In the genomic region with DNA sequence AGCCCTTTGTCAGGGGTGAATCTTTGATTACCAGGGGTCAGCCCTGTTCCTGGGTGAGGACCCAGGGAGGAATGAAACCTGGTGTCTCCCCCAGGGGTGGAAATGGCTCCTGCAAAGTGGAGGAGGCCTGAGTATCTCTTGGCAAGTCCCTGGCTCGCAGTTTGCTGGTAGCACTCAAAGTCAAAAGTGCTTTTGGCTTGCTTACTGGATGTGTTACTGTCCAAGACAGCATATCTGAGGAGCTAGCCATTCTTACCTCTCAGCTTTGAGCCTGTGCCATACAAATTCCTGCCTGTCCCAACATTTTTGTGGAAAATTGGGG, we compare ENCODE assay signal across 9 cellular contexts. TPM values are rescaled to one million over a fixed set of nuclear protein-coding genes. Genes with fewer than 3 reads are reported as not detected.
A peak's percentile ranks its signal among the peaks of the same experiment; 100 is the strongest.
DNase-seq lines count a peak whose midpoint lies in the region; ATAC-seq and TF ChIP-seq lines count a peak whose summit lies in the region.
"Had no signal": no experiment of that assay in that cellular context is flagged by ENCODE, and none has a peak within 500 bp of the region (broad histone marks: within the 10 kb centered on the region; RNA-seq: fewer than 3 reads in every experiment).

No MANE protein-coding gene starts in this region.

- no peaks in the 10 kb centered on the region for H3K36me3 ChIP-seq in upper lobe of left lung

- WGBS in upper lobe of left lung, 2 donors, result 8 to 14% methylated on average over 1 of the region's 1 CpG

- POLR2A ChIA-PET in GM10248 (lab: Yijun Ruan, JAX), result no interaction called here

- H3K4me3 ChIP-seq in mononuclear cell (ENCODE audit: low read length), result peak overlapping the region; percentile 30
- peak overlapping the region in 3 of 4 donors; percentile 20 to 46 (median 37) for H3K4me3 ChIP-seq in upper lobe of left lung

- H3K4me1 Mint-ChIP-seq in activated T-cell treated with anti-CD3 and anti-CD28 coated beads, Interleukin-2, amount 50 U/mL, for 24 hours (ENCODE audit: low read depth), result peaks cover 19% of the 10 kb centered on the region
- H3K4me1 Mint-ChIP-seq in central memory CD8-positive, alpha-beta T cell, result peaks cover 14% of the 10 kb centered on the region

- H3K27me3 Mint-ChIP-seq in activated T-cell treated with anti-CD3 and anti-CD28 coated beads, Interleukin-2, amount 50 U/mL, for 24 hours, result no peaks in the 10 kb centered on the region
- H3K27me3 Mint-ChIP-seq in central memory CD8-positive, alpha-beta T cell, result no peaks in the 10 kb centered on the region

- H3K27me3 ChIP-seq in mononuclear cell (ENCODE audit: insufficient read depth, low read length) (no peaks in the 10 kb centered on the region), upper lobe of left lung (no peaks in the 10 kb centered on the region)

- H3K4me1 ChIP-seq in mononuclear cell (ENCODE audit: insufficient read depth, low read length), result peaks cover 30% of the 10 kb centered on the region
- peaks cover 12 to 31% (median 18%) of the 10 kb centered on the region in 4 donors for H3K4me1 ChIP-seq in upper lobe of left lung

- DNase-seq in activated T-cell treated with anti-CD3 and anti-CD28 coated beads, Interleukin-2, amount 50 U/mL, for 24 hours, result no peak
- no peak for DNase-seq in activated T-cell treated with anti-CD3 and anti-CD28 coated beads, Interleukin-2, amount 50 U/mL, for 48 hours
- no peak for DNase-seq in central memory CD8-positive, alpha-beta T cell (ENCODE audit: low spot score in 2 of 2)
- DNase-seq in upper lobe of left lung (peak in 1 of 2 donors; percentile 40), GM10248 (ENCODE audit: extremely low spot score) (no peak), GM20000 (ENCODE audit: low spot score) (no peak)
- DNase-seq: T-helper 9 cell had no signal

- no peaks in the 10 kb centered on the region for H3K36me3 Mint-ChIP-seq in activated T-cell treated with anti-CD3 and anti-CD28 coated beads, Interleukin-2, amount 50 U/mL, for 24 hours (ENCODE audit: low read depth)
- H3K36me3 Mint-ChIP-seq in central memory CD8-positive, alpha-beta T cell (ENCODE audit: insufficient read depth), result no peaks in the 10 kb centered on the region

- no peaks in the 10 kb centered on the region for H3K9me3 Mint-ChIP-seq in activated T-cell treated with anti-CD3 and anti-CD28 coated beads, Interleukin-2, amount 50 U/mL, for 24 hours
- H3K9me3 Mint-ChIP-seq in central memory CD8-positive, alpha-beta T cell, result no peaks in the 10 kb centered on the region

- no peaks in the 10 kb centered on the region for H3K9me3 ChIP-seq in mononuclear cell (ENCODE audit: low read depth, low read length)
- H3K9me3 ChIP-seq in upper lobe of left lung, result peaks cover 0 to 4% (median 0%) of the 10 kb centered on the region in 4 donors

- no peak overlapping the region for H3K27ac Mint-ChIP-seq in activated T-cell treated with anti-CD3 and anti-CD28 coated beads, Interleukin-2, amount 50 U/mL, for 24 hours
- H3K27ac Mint-ChIP-seq in central memory CD8-positive, alpha-beta T cell (ENCODE audit: low read depth), result peak overlapping the region; percentile 27

- peak overlapping the region; percentile 8 for H3K4me3 Mint-ChIP-seq in activated T-cell treated with anti-CD3 and anti-CD28 coated beads, Interleukin-2, amount 50 U/mL, for 24 hours
- peak overlapping the region; percentile 61 for H3K4me3 Mint-ChIP-seq in central memory CD8-positive, alpha-beta T cell

- TF ChIP-seq EP300 in upper lobe of left lung (IDR thresholded peaks at IDR 0.05), result no peak

- TF ChIP-seq CTCF in upper lobe of left lung (IDR thresholded peaks at IDR 0.05) (no peak), GM10248 (IDR thresholded peaks at IDR 0.05; ENCODE audit: control extremely low read depth, extremely low read depth, low read depth, missing control alignments) (no peak), GM20000 (IDR thresholded peaks at IDR 0.05; ENCODE audit: extremely low read depth, missing control alignments) (no peak)

- CTCF ChIA-PET in GM10248 (lab: Yijun Ruan, JAX), result no interaction called here

- peak overlapping the region; percentile 36 to 73 (median 51) for H3K27ac ChIP-seq in upper lobe of left lung

- ATAC-seq in central memory CD8-positive, alpha-beta T cell (replicated peaks; ENCODE audit: extremely low read depth, poor library complexity, severe bottlenecking), result no peak
- ATAC-seq in upper lobe of left lung (ENCODE audit: low FRiP score in 2 of 2) (peak in 1 of 2 donors; percentile 58), HG03139 (IDR thresholded peaks at IDR 0.05; ENCODE audit: unreplicated experiment) (no peak)

- TF ChIP-seq POLR2A in upper lobe of left lung (IDR thresholded peaks at IDR 0.05), result no peak

RNA-seq across cellular contexts. Expression of gene ZNF618, which starts 9.9 kb away (rescaled TPM):
- 0.94 TPM for total RNA-seq in mononuclear cell
- total RNA-seq in upper lobe of left lung, result 10 to 100 TPM in 3 of 6 donors, 1 to 10 TPM in 3; 3.2 to 11.6 (median 9.1) TPM
